1 cellular context compared by ENCODE assay signal in the genomic region with DNA sequence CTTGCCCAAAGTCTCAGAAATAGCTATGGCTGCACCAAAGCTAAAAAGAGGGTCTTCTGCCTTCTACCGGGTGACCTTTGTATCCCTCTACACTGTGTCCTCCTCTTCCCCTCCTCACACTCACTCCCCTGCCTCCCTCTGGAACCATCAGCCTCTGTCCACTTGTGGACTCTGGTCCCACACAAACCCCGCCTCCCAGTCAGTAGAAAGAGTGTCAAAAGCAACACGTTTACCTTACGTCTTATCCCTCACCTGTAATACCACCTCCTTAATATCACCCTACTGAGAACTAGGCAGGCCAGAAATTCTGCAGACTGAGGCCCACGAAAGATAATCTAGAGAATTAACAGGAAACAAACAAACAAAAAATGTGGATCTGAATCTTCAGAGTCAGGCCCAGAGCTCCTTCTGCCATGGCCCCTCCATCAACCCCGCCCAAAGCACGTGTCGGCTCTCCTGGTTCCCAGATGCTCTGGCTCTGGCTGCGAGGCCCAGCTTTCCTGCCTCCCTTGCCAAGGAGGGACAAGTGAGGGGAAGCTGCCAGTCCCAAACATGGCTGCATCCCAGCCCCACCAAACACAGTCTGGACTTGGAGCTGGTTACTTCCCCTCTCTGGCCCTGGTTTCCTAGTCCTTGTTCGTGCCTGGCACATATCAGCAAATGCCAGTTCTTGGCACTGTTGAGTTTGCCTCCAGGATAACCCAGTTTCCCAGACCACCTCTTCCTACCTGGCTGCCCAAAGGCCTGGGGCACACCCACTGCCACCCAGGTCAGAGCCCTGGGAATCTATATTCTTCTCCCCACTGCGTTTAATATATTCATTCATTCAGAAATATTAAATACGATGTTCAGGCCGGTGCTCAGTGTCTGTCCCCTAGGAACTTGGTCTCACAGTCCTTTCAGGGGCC.
TF ChIP-seq lines count a peak whose summit lies in the region.

No MANE protein-coding gene starts in this region.

TF ChIP-seq in HepG2, 621 proteins besides CTCF, POLR2A, EP300 and RAD21 (continued from another document and continues in another):
- TF ChIP-seq, protein P1, sequence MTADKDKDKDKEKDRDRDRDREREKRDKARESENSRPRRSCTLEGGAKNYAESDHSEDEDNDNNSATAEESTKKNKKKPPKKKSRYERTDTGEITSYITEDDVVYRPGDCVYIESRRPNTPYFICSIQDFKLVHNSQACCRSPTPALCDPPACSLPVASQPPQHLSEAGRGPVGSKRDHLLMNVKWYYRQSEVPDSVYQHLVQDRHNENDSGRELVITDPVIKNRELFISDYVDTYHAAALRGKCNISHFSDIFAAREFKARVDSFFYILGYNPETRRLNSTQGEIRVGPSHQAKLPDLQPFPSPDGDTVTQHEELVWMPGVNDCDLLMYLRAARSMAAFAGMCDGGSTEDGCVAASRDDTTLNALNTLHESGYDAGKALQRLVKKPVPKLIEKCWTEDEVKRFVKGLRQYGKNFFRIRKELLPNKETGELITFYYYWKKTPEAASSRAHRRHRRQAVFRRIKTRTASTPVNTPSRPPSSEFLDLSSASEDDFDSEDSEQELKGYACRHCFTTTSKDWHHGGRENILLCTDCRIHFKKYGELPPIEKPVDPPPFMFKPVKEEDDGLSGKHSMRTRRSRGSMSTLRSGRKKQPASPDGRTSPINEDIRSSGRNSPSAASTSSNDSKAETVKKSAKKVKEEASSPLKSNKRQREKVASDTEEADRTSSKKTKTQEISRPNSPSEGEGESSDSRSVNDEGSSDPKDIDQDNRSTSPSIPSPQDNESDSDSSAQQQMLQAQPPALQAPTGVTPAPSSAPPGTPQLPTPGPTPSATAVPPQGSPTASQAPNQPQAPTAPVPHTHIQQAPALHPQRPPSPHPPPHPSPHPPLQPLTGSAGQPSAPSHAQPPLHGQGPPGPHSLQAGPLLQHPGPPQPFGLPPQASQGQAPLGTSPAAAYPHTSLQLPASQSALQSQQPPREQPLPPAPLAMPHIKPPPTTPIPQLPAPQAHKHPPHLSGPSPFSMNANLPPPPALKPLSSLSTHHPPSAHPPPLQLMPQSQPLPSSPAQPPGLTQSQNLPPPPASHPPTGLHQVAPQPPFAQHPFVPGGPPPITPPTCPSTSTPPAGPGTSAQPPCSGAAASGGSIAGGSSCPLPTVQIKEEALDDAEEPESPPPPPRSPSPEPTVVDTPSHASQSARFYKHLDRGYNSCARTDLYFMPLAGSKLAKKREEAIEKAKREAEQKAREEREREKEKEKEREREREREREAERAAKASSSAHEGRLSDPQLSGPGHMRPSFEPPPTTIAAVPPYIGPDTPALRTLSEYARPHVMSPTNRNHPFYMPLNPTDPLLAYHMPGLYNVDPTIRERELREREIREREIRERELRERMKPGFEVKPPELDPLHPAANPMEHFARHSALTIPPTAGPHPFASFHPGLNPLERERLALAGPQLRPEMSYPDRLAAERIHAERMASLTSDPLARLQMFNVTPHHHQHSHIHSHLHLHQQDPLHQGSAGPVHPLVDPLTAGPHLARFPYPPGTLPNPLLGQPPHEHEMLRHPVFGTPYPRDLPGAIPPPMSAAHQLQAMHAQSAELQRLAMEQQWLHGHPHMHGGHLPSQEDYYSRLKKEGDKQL (CRISPR knock-in tag; IDR thresholded peaks at IDR 0.05; ENCODE audit: low read depth): no peak
- TF ChIP-seq GATA4 (IDR thresholded peaks at IDR 0.05; ENCODE audit: borderline replicate concordance, low read depth) (no peak), RARA (CRISPR knock-in tag; IDR thresholded peaks at IDR 0.05) (peak; percentile 74), ETV6 (CRISPR knock-in tag; conservative IDR thresholded peaks at IDR 0.05) (no peak; the same call in 1 of the 2 replicates), HHEX (CRISPR knock-in tag; IDR thresholded peaks at IDR 0.05) (no peak), YEATS2 (CRISPR knock-in tag; IDR thresholded peaks at IDR 0.05; ENCODE audit: borderline replicate concordance) (no peak), ZFP62 (CRISPR knock-in tag; IDR thresholded peaks at IDR 0.05) (no peak), GPN1 (CRISPR knock-in tag; IDR thresholded peaks at IDR 0.05; ENCODE audit: borderline replicate concordance) (no peak), SRSF9 (IDR thresholded peaks at IDR 0.05; ENCODE audit: borderline replicate concordance, insufficient read depth, low read depth, low read length, poor library complexity, severe bottlenecking) (no peak), SMC3 (IDR thresholded peaks at IDR 0.05; ENCODE audit: low read length) (no peak), CAMTA2 (CRISPR knock-in tag; IDR thresholded peaks at IDR 0.05; ENCODE audit: borderline replicate concordance) (no peak), ZNF224 (CRISPR knock-in tag; IDR thresholded peaks at IDR 0.05) (no peak), HNRNPH1 (optimal IDR thresholded peaks at IDR 0.05; ENCODE audit: low read depth, low read length) (no peak), KLF15 (CRISPR knock-in tag; IDR thresholded peaks at IDR 0.05; ENCODE audit: borderline replicate concordance) (no peak), SRY (CRISPR knock-in tag; IDR thresholded peaks at IDR 0.05) (peak; percentile 68; the same call in 1 of the 2 replicates), TP53 (CRISPR knock-in tag; conservative IDR thresholded peaks at IDR 0.05) (no peak), FOXO1 (CRISPR knock-in tag; IDR thresholded peaks at IDR 0.05) (peak; percentile 48), ZNF546 (CRISPR knock-in tag; conservative IDR thresholded peaks at IDR 0.05) (no peak), TARDBP (CRISPR knock-in tag; IDR thresholded peaks at IDR 0.05) (peak; percentile 72; the same call in 1 of the 2 replicates), ZNF253 (CRISPR knock-in tag; IDR thresholded peaks at IDR 0.05; ENCODE audit: borderline replicate concordance) (no peak), FOXJ3 (CRISPR knock-in tag; IDR thresholded peaks at IDR 0.05; ENCODE audit: borderline replicate concordance) (no peak), ZBTB7B (CRISPR knock-in tag; IDR thresholded peaks at IDR 0.05) (0 out of 2 replicates have a peak, but pooled peaks have one; percentile 39), ZNF260 (CRISPR knock-in tag; IDR thresholded peaks at IDR 0.05; ENCODE audit: borderline replicate concordance, low read depth) (no peak), TBL1XR1 (IDR thresholded peaks at IDR 0.05; ENCODE audit: borderline replicate concordance, low read length, partially characterized antibody) (no peak), ZNF17 (CRISPR knock-in tag; IDR thresholded peaks at IDR 0.05) (0 out of 2 replicates have a peak, but pooled peaks have one; percentile 46), SRSF1 (optimal IDR thresholded peaks at IDR 0.05; ENCODE audit: low read depth, low read length) (no peak), ZNF660 (CRISPR knock-in tag; IDR thresholded peaks at IDR 0.05; ENCODE audit: borderline replicate concordance, low read depth) (no peak), NCOA2 (CRISPR knock-in tag; IDR thresholded peaks at IDR 0.05) (peak; percentile 32)
- TF ChIP-seq, protein P2, sequence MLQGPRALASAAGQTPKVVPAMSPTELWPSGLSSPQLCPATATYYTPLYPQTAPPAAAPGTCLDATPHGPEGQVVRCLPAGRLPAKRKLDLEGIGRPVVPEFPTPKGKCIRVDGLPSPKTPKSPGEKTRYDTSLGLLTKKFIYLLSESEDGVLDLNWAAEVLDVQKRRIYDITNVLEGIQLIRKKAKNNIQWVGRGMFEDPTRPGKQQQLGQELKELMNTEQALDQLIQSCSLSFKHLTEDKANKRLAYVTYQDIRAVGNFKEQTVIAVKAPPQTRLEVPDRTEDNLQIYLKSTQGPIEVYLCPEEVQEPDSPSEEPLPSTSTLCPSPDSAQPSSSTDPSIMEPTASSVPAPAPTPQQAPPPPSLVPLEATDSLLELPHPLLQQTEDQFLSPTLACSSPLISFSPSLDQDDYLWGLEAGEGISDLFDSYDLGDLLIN (CRISPR knock-in tag; IDR thresholded peaks at IDR 0.05; ENCODE audit: borderline replicate concordance): no peak
- TF ChIP-seq, protein P3, sequence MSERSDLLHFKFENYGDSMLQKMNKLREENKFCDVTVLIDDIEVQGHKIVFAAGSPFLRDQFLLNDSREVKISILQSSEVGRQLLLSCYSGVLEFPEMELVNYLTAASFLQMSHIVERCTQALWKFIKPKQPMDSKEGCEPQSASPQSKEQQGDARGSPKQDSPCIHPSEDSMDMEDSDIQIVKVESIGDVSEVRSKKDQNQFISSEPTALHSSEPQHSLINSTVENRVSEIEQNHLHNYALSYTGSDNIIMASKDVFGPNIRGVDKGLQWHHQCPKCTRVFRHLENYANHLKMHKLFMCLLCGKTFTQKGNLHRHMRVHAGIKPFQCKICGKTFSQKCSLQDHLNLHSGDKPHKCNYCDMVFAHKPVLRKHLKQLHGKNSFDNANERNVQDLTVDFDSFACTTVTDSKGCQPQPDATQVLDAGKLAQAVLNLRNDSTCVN (CRISPR knock-in tag; IDR thresholded peaks at IDR 0.05; ENCODE audit: borderline replicate concordance): no peak
- TF ChIP-seq, protein P4, sequence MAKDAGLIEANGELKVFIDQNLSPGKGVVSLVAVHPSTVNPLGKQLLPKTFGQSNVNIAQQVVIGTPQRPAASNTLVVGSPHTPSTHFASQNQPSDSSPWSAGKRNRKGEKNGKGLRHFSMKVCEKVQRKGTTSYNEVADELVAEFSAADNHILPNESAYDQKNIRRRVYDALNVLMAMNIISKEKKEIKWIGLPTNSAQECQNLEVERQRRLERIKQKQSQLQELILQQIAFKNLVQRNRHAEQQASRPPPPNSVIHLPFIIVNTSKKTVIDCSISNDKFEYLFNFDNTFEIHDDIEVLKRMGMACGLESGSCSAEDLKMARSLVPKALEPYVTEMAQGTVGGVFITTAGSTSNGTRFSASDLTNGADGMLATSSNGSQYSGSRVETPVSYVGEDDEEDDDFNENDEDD (CRISPR knock-in tag; IDR thresholded peaks at IDR 0.05; ENCODE audit: borderline replicate concordance): peak; percentile 86; the same call in 1 of the 2 replicates
- TF ChIP-seq, protein P5, sequence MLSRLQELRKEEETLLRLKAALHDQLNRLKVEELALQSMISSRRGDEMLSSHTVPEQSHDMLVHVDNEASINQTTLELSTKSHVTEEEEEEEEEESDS (CRISPR knock-in tag; IDR thresholded peaks at IDR 0.05; ENCODE audit: borderline replicate concordance): no peak
- TF ChIP-seq, protein P6, sequence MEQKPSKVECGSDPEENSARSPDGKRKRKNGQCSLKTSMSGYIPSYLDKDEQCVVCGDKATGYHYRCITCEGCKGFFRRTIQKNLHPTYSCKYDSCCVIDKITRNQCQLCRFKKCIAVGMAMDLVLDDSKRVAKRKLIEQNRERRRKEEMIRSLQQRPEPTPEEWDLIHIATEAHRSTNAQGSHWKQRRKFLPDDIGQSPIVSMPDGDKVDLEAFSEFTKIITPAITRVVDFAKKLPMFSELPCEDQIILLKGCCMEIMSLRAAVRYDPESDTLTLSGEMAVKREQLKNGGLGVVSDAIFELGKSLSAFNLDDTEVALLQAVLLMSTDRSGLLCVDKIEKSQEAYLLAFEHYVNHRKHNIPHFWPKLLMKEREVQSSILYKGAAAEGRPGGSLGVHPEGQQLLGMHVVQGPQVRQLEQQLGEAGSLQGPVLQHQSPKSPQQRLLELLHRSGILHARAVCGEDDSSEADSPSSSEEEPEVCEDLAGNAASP (CRISPR knock-in tag; IDR thresholded peaks at IDR 0.05; ENCODE audit: borderline replicate concordance): peak; percentile 46; the same call in 1 of the 2 replicates
- TF ChIP-seq, protein P7, sequence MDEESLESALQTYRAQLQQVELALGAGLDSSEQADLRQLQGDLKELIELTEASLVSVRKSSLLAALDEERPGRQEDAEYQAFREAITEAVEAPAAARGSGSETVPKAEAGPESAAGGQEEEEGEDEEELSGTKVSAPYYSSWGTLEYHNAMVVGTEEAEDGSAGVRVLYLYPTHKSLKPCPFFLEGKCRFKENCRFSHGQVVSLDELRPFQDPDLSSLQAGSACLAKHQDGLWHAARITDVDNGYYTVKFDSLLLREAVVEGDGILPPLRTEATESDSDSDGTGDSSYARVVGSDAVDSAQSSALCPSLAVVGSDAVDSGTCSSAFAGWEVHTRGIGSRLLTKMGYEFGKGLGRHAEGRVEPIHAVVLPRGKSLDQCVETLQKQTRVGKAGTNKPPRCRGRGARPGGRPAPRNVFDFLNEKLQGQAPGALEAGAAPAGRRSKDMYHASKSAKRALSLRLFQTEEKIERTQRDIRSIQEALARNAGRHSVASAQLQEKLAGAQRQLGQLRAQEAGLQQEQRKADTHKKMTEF (CRISPR knock-in tag; IDR thresholded peaks at IDR 0.05): no peak; the same call in 1 of the 2 replicates
- TF ChIP-seq, protein P8, sequence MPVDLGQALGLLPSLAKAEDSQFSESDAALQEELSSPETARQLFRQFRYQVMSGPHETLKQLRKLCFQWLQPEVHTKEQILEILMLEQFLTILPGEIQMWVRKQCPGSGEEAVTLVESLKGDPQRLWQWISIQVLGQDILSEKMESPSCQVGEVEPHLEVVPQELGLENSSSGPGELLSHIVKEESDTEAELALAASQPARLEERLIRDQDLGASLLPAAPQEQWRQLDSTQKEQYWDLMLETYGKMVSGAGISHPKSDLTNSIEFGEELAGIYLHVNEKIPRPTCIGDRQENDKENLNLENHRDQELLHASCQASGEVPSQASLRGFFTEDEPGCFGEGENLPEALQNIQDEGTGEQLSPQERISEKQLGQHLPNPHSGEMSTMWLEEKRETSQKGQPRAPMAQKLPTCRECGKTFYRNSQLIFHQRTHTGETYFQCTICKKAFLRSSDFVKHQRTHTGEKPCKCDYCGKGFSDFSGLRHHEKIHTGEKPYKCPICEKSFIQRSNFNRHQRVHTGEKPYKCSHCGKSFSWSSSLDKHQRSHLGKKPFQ (CRISPR knock-in tag; IDR thresholded peaks at IDR 0.05; ENCODE audit: insufficient replicate concordance): peak; percentile 54
